ENCODE assay signal across 8 cellular contexts in the genomic region with DNA sequence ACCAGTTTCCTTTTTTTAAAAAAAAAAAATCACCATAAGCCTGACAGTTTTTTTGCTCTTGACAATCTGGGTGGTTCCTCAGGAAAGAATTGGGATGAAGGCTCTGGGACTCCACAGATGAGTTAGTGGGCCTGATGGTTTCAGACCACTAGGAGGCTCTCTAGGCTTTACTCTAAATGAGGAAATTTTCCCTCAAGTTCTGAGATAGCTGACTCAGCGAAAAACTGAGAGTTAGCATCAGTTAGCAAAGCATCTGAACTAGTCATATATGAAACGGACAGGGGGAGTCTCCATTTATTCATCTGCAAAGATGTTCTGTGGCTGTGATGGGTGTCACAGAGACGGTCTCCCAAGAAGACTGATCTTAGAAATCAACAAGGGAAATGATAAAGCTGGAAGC.
DNase-seq lines count a peak whose midpoint lies in the region; ATAC-seq and TF ChIP-seq lines count a peak whose summit lies in the region.

No MANE protein-coding gene starts in this region.

- H3K4me1 ChIP-seq in esophagus muscularis mucosa, result no peaks in the 10 kb centered on the region

- peak overlapping the region; percentile 84 for H3K27ac Mint-ChIP-seq in stimulated activated naive CD8-positive, alpha-beta T cell treated with anti-CD3 and anti-CD28 coated beads, Interleukin-15, Interleukin-2, amounts not matched to agents 100 ng/mL and 50 ng/mL, for 24 hours
- no peak overlapping the region for H3K27ac Mint-ChIP-seq in stimulated activated memory B cell treated with anti-CD40 and anti-IgM and Interleukin-4, amounts not matched to agents 10 μg/mL and 1 μg/mL and 100 μg/mL, for 72 hours

- H3K36me3 ChIP-seq in GM06990 (ENCODE audit: control insufficient read depth, insufficient read depth, low read length) (no peaks in the 10 kb centered on the region), esophagus muscularis mucosa (no peaks in the 10 kb centered on the region)

- ATAC-seq in stimulated activated memory B cell treated with anti-CD40 and anti-IgM and Interleukin-4, amounts not matched to agents 10 μg/mL and 1 μg/mL and 100 μg/mL, for 72 hours, result no peak
- ATAC-seq in HG03097 (IDR thresholded peaks at IDR 0.05; ENCODE audit: low FRiP score, unreplicated experiment), result no peak

- no peaks in the 10 kb centered on the region for H3K27me3 Mint-ChIP-seq in stimulated activated naive CD8-positive, alpha-beta T cell treated with anti-CD3 and anti-CD28 coated beads, Interleukin-15, Interleukin-2, amounts not matched to agents 100 ng/mL and 50 ng/mL, for 24 hours
- peaks cover 58% of the 10 kb centered on the region for H3K27me3 Mint-ChIP-seq in stimulated activated memory B cell treated with anti-CD40 and anti-IgM and Interleukin-4, amounts not matched to agents 10 μg/mL and 1 μg/mL and 100 μg/mL, for 72 hours

- H3K36me3 Mint-ChIP-seq in stimulated activated naive CD8-positive, alpha-beta T cell treated with anti-CD3 and anti-CD28 coated beads, Interleukin-15, Interleukin-2, amounts not matched to agents 100 ng/mL and 50 ng/mL, for 24 hours (ENCODE audit: low read depth), result no peaks in the 10 kb centered on the region
- H3K36me3 Mint-ChIP-seq in stimulated activated memory B cell treated with anti-CD40 and anti-IgM and Interleukin-4, amounts not matched to agents 10 μg/mL and 1 μg/mL and 100 μg/mL, for 72 hours, result no peaks in the 10 kb centered on the region

- WGBS in esophagus muscularis mucosa, result 39% methylated on average over 3 of the region's 3 CpGs

- no peak for TF ChIP-seq POLR2A in esophagus muscularis mucosa (IDR thresholded peaks at IDR 0.05; ENCODE audit: low read depth)

- DNase-seq in A172 (ENCODE audit: low spot score) (peak; percentile 3), GM06990 (ENCODE audit: extremely low read depth, insufficient read length) (no peak), RPMI8226 (peak; percentile 37), esophagus muscularis mucosa (ENCODE audit: extremely low spot score) (no peak), posterior vena cava (ENCODE audit: low spot score) (no peak)

- peak overlapping the region; percentile 51 for H3K4me3 Mint-ChIP-seq in stimulated activated naive CD8-positive, alpha-beta T cell treated with anti-CD3 and anti-CD28 coated beads, Interleukin-15, Interleukin-2, amounts not matched to agents 100 ng/mL and 50 ng/mL, for 24 hours
- no peak overlapping the region for H3K4me3 Mint-ChIP-seq in stimulated activated memory B cell treated with anti-CD40 and anti-IgM and Interleukin-4, amounts not matched to agents 10 μg/mL and 1 μg/mL and 100 μg/mL, for 72 hours

- H3K27me3 ChIP-seq in GM06990 (replicated peaks; ENCODE audit: control insufficient read depth, insufficient read depth, low read length) (no peaks in the 10 kb centered on the region), esophagus muscularis mucosa (peaks cover 0 to 5% (median 0%) of the 10 kb centered on the region in 4 donors)

- TF ChIP-seq CTCF in GM06990 (IDR thresholded peaks at IDR 0.05; ENCODE audit: insufficient read depth, low read length, poor library complexity, severe bottlenecking), result peak; percentile 55
- peak in 2 of 3 experiments; percentile 13 to 37 for TF ChIP-seq CTCF in esophagus muscularis mucosa (IDR thresholded peaks at IDR 0.05)

- no peak overlapping the region for H3K27ac ChIP-seq in esophagus muscularis mucosa (replicated peaks in 1 of 4)

- TF ChIP-seq EP300 in esophagus muscularis mucosa (IDR thresholded peaks at IDR 0.05), result no peak

- H3K9me3 Mint-ChIP-seq in stimulated activated naive CD8-positive, alpha-beta T cell treated with anti-CD3 and anti-CD28 coated beads, Interleukin-15, Interleukin-2, amounts not matched to agents 100 ng/mL and 50 ng/mL, for 24 hours, result no peaks in the 10 kb centered on the region
- H3K9me3 Mint-ChIP-seq in stimulated activated memory B cell treated with anti-CD40 and anti-IgM and Interleukin-4, amounts not matched to agents 10 μg/mL and 1 μg/mL and 100 μg/mL, for 72 hours, result no peaks in the 10 kb centered on the region

- H3K4me3 ChIP-seq in GM06990 (replicated peaks; ENCODE audit: low read depth, low read length), result no peak overlapping the region
- no peak overlapping the region for H3K4me3 ChIP-seq in esophagus muscularis mucosa

- peaks cover 34% of the 10 kb centered on the region for H3K4me1 Mint-ChIP-seq in stimulated activated naive CD8-positive, alpha-beta T cell treated with anti-CD3 and anti-CD28 coated beads, Interleukin-15, Interleukin-2, amounts not matched to agents 100 ng/mL and 50 ng/mL, for 24 hours (ENCODE audit: low read depth)
- H3K4me1 Mint-ChIP-seq in stimulated activated memory B cell treated with anti-CD40 and anti-IgM and Interleukin-4, amounts not matched to agents 10 μg/mL and 1 μg/mL and 100 μg/mL, for 72 hours, result no peaks in the 10 kb centered on the region

- intact Hi-C loops in esophagus muscularis mucosa (cut with DNase I) (no loop called here), posterior vena cava (cut with DNase I) (no loop called here)

- no peaks in the 10 kb centered on the region for H3K9me3 ChIP-seq in esophagus muscularis mucosa

Comparison
In these comparisons a context has a peak if more than half of its experiments do, and no peak if none do; other contexts are left out.
1. DNase-seq: peak in A172 (single experiment) and RPMI8226 (single experiment); none in GM06990 (single experiment), esophagus muscularis mucosa (single experiment) and posterior vena cava (single experiment).